In genomic region chr18:51235011-51235789, GRCh38 we compare ENCODE assay signal across 9 cellular contexts. TPM values are rescaled to one million over a fixed set of nuclear protein-coding genes. Genes with fewer than 3 reads are reported as not detected.
DNase-seq lines count a peak whose midpoint lies in the region; ATAC-seq and TF ChIP-seq lines count a peak whose summit lies in the region.
"Had no signal": no experiment of that assay in that cellular context is flagged by ENCODE, and none has a peak within 500 bp of the region (broad histone marks: within the 10 kb centered on the region; RNA-seq: fewer than 3 reads in every experiment).

No MANE protein-coding gene starts in this region.

- H3K36me3 Mint-ChIP-seq in WTC11: no peaks in the 10 kb centered on the region
- no peaks in the 10 kb centered on the region for H3K36me3 Mint-ChIP-seq in naive thymus-derived CD4-positive, alpha-beta T cell

- CTCF ChIA-PET in WTC11 (lab: Charles Lee): interaction anchor here (0.7 to 1.4 kb wide), 2 partner anchors 27 to 43 kb away, joined by 3 to 4 read pairs; no protein-coding TSS in a partner anchor
- CTCF ChIA-PET in naive thymus-derived CD4-positive, alpha-beta T cell (lab: Charles Lee): no interaction called here

- H3K4me1 ChIP-seq in naive thymus-derived CD4-positive, alpha-beta T cell (ENCODE audit: control insufficient read depth in 2 of 2, insufficient read depth in 2 of 2, low read length in 2 of 2): no peaks in the 10 kb centered on the region

- no peaks in the 10 kb centered on the region for H3K27me3 Mint-ChIP-seq in WTC11 (ENCODE audit: low read depth)
- peaks cover 0 to 13% (median 5%) of the 10 kb centered on the region in 5 donors for H3K27me3 Mint-ChIP-seq in naive thymus-derived CD4-positive, alpha-beta T cell

- ATAC-seq in GM19025 (IDR thresholded peaks at IDR 0.05; ENCODE audit: low read depth, unreplicated experiment) (peak; percentile 96), HG03060 (IDR thresholded peaks at IDR 0.05; ENCODE audit: low read depth, unreplicated experiment) (peak; percentile 67), WTC11 (peak; percentile 53), sciatic nerve (no peak)
- ATAC-seq in naive thymus-derived CD4-positive, alpha-beta T cell: peak; percentile 41

- H3K4me3 ChIP-seq in naive thymus-derived CD4-positive, alpha-beta T cell (ENCODE audit: low read length): no peak overlapping the region
- H3K4me3 ChIP-seq: thoracic aorta had no signal

- TF ChIP-seq CTCF in WTC11 (IDR thresholded peaks at IDR 0.05): no peak

- H3K27ac ChIP-seq in naive thymus-derived CD4-positive, alpha-beta T cell (ENCODE audit: low read depth, low read length): no peak overlapping the region
- H3K27ac ChIP-seq: thoracic aorta had no signal

- DNase-seq in WTC11 (ENCODE audit: low spot score): no peak
- DNase-seq in naive thymus-derived CD4-positive, alpha-beta T cell: peak in 1 of 9 donors; percentile 37
- no peak for DNase-seq in sciatic nerve (ENCODE audit: low spot score)
- no peak for DNase-seq in NCI-H2227 treated with DMSO at 0.1 percent for 48 hours (lab: John Stamatoyannopoulos, UW)
- DNase-seq in SIG-M5 treated with dmso at 0.1 percent for 504 hours (lab: John Stamatoyannopoulos, UW; ENCODE audit: unreplicated experiment): no peak
- DNase-seq in 8988T: no peak

- no peak overlapping the region for H3K4me3 Mint-ChIP-seq in WTC11
- peak overlapping the region in 1 of 10 donors; percentile 0 for H3K4me3 Mint-ChIP-seq in naive thymus-derived CD4-positive, alpha-beta T cell

- H3K27ac Mint-ChIP-seq in WTC11: no peak overlapping the region
- peak overlapping the region in 1 of 9 donors; percentile 61 for H3K27ac Mint-ChIP-seq in naive thymus-derived CD4-positive, alpha-beta T cell

- intact Hi-C loops in naive thymus-derived CD4-positive, alpha-beta T cell (cut with micrococcal nuclease): loop anchor here in 1 of 2 donors (2.0 kb wide), 1 partner anchor 24 kb away; no protein-coding TSS in a partner anchor
- intact Hi-C loops in sciatic nerve (cut with DNase I): no loop called here

- peaks cover 15% of the 10 kb centered on the region for H3K4me1 Mint-ChIP-seq in WTC11
- H3K4me1 Mint-ChIP-seq in naive thymus-derived CD4-positive, alpha-beta T cell: peaks cover 0 to 23% (median 0%) of the 10 kb centered on the region in 7 donors

- H3K9me3 Mint-ChIP-seq in WTC11: no peaks in the 10 kb centered on the region
- peaks cover 0 to 2% (median 0%) of the 10 kb centered on the region in 11 donors for H3K9me3 Mint-ChIP-seq in naive thymus-derived CD4-positive, alpha-beta T cell

- no peaks in the 10 kb centered on the region for H3K27me3 ChIP-seq in naive thymus-derived CD4-positive, alpha-beta T cell (ENCODE audit: control insufficient read depth in 2 of 2, insufficient read depth in 2 of 2, low read length in 2 of 2)

- no peaks in the 10 kb centered on the region for H3K36me3 ChIP-seq in naive thymus-derived CD4-positive, alpha-beta T cell (ENCODE audit: control insufficient read depth in 2 of 3, insufficient read depth in 3 of 3, low read length in 3 of 3)
- H3K36me3 ChIP-seq: thoracic aorta had no signal

- no peaks in the 10 kb centered on the region for H3K9me3 ChIP-seq in naive thymus-derived CD4-positive, alpha-beta T cell (ENCODE audit: control insufficient read depth in 2 of 3, low read length in 3 of 3)
- H3K9me3 ChIP-seq: thoracic aorta had no signal

- POLR2A ChIA-PET in WTC11 (lab: Charles Lee): interaction anchor here (0.7 to 1.4 kb wide), 3 partner anchors 16 to 277 kb away, joined by 3 read pairs; partner anchors contain the start of gene MEX3C
- POLR2A ChIA-PET in naive thymus-derived CD4-positive, alpha-beta T cell (lab: Charles Lee): no interaction called here

TF ChIP-seq in WTC11, 78 proteins besides CTCF, POLR2A, EP300 and RAD21:
- TF ChIP-seq USF1 (CRISPR knock-in tag; IDR thresholded peaks at IDR 0.05): no peak
- TF ChIP-seq JAZF1 (CRISPR knock-in tag; IDR thresholded peaks at IDR 0.05): no peak

RNA-seq across cellular contexts. Expression of gene MEX3C, which starts 37.7 kb away (rescaled TPM):
- total RNA-seq in WTC11 (2021): 70.4 to 79.4 TPM (median 73.9 TPM) in 3 replicates
- 10 to 100 TPM; 47.1 to 68.8 (median 53.7) TPM for total RNA-seq in naive thymus-derived CD4-positive, alpha-beta T cell
- 1 to 10 TPM; 4.3 to 4.8 TPM for polyA plus RNA-seq in naive thymus-derived CD4-positive, alpha-beta T cell
- total RNA-seq in sciatic nerve: 31.9 TPM
